ENCODE assay signal across 2 cellular contexts in genomic region chr9:3758816-3759576, GRCh38.
TF ChIP-seq lines count a peak whose summit lies in the region.

No MANE protein-coding gene starts in this region.

TF ChIP-seq in SK-N-SH, 30 proteins besides CTCF, POLR2A, EP300 and RAD21 (continued from another document):
- no peak for TF ChIP-seq YY1 (IDR thresholded peaks at IDR 0.05; ENCODE audit: low read depth)
- TF ChIP-seq MAX (IDR thresholded peaks at IDR 0.05; ENCODE audit: low read depth) = no peak
TF ChIP-seq in SK-N-SH: peak in this region for 0.

TF ChIP-seq in SK-N-SH treated with all-trans-retinoic acid at 6 μM for 48 hours, 23 proteins besides CTCF, POLR2A, EP300 and RAD21 (continued from another document):
- TF ChIP-seq POU6F1 (CRISPR knock-in tag; IDR thresholded peaks at IDR 0.05; ENCODE audit: borderline replicate concordance, low read depth) (no peak), OSR1 (CRISPR knock-in tag; IDR thresholded peaks at IDR 0.05) (no peak), TCF4 (CRISPR knock-in tag; IDR thresholded peaks at IDR 0.05; ENCODE audit: borderline replicate concordance) (no peak), ZFP3 (CRISPR knock-in tag; IDR thresholded peaks at IDR 0.05) (no peak)
TF ChIP-seq in SK-N-SH treated with all-trans-retinoic acid at 6 μM for 48 hours: peak in this region for 0.
